ENCODE assay signal across 22 cellular contexts in the genomic region with DNA sequence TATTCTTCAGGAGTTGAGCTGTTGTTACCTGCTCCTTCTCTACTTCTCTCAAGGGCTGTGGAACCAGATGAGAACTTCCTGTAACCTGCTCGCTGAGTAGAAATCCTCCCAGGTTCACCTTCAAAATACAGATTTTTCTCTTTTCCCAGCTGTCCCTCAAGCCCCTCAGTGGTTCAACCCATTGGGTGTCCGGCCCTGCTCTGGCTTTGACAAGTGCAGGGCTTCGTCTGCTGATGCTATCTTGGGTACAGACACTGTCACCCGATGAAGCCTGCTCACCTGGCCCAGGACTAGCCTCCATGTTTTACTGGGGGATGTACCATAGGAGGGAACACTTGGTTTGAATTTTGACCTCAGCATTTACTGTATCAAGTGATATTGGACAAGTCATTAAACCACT.
"Had no signal": no experiment of that assay in that cellular context is flagged by ENCODE, and none has a peak within 500 bp of the region (broad histone marks: within the 10 kb centered on the region; RNA-seq: fewer than 3 reads in every experiment).

No MANE protein-coding gene starts in this region.

- H3K4me3 ChIP-seq: colonic mucosa, coronary artery, dorsolateral prefrontal cortex, esophagus squamous epithelium, gastrocnemius medialis, gastroesophageal sphincter, heart left ventricle, heart right ventricle had no signal

- H3K36me3 ChIP-seq: colonic mucosa, esophagus squamous epithelium, gastrocnemius medialis, gastroesophageal sphincter, heart left ventricle, heart right ventricle had no signal

- DNase-seq: colonic mucosa; cortex of kidney; dermis blood vessel endothelial cell; dorsolateral prefrontal cortex; effector CD4-positive, alpha-beta T cell; effector CD8-positive, alpha-beta T cell; effector memory CD4-positive, alpha-beta T cell; effector memory CD8-positive, alpha-beta T cell; endodermal cell; erythroblast; esophagus squamous epithelium; foreskin fibroblast; foreskin keratinocyte; foreskin melanocyte; gastrocnemius medialis; glutamatergic neuron; head of caudate nucleus; heart left ventricle; heart right ventricle had no signal

- H3K27me3 ChIP-seq: colonic mucosa, esophagus squamous epithelium, foreskin keratinocyte, gastrocnemius medialis, gastroesophageal sphincter, heart left ventricle, heart right ventricle had no signal

- H3K27ac ChIP-seq: colonic mucosa, coronary artery, dorsolateral prefrontal cortex, epithelial cell of prostate, esophagus squamous epithelium, foreskin keratinocyte, gastrocnemius medialis, gastroesophageal sphincter, heart left ventricle, heart right ventricle had no signal

- H3K9me3 ChIP-seq: colonic mucosa, esophagus squamous epithelium, gastrocnemius medialis, gastroesophageal sphincter, heart left ventricle, heart right ventricle had no signal

- H3K4me1 ChIP-seq: colonic mucosa, esophagus squamous epithelium, gastrocnemius medialis, gastroesophageal sphincter, heart left ventricle, heart right ventricle had no signal
